Comparison of ENCODE assay signal across 10 cellular contexts in genomic region chr2:43130548-43130875, GRCh38.
DNase-seq lines count a peak whose midpoint lies in the region; TF ChIP-seq lines count a peak whose summit lies in the region.
"Had no signal": no experiment of that assay in that cellular context is flagged by ENCODE, and none has a peak within 500 bp of the region (broad histone marks: within the 10 kb centered on the region; RNA-seq: fewer than 3 reads in every experiment).

No MANE protein-coding gene starts in this region.

- 96% methylated on average over 6 of the region's 6 CpGs for WGBS in liver
- 89 to 97% (median 93%) methylated on average over 6 of the region's 6 CpGs for WGBS in stomach, 5 donors

- H3K4me3 ChIP-seq in liver (ENCODE audit: low read depth in 1 of 3, low read length in 3 of 3) (no peak overlapping the region), stomach (no peak overlapping the region)
- H3K4me3 ChIP-seq: pancreas had no signal

- intact Hi-C loops in activated T-helper 2 cell treated with anti-CD3 and anti-CD28 coated beads, Interferon-gamma antibody, Interleukin-2, Interleukin-4, amounts not matched to agents 10 μg/mL and 5 μg/mL and 100 μg/mL, durations not matched to agents 14 hours and 24 hours and 36 hours (cut with micrococcal nuclease), result loop anchor here (5.0 to 10.0 kb wide), 5 partner anchors 73 to 1037 kb away; partner anchors contain the start of genes DYNC2LI1 and PPM1B
- intact Hi-C loops in stomach (cut with DNase I; ENCODE audit: low total_unique reads), result no loop called here

- TF ChIP-seq POLR2A in stomach (IDR thresholded peaks at IDR 0.05), result no peak

- no peaks in the 10 kb centered on the region for H3K9me3 Mint-ChIP-seq in T-helper 2 cell treated with Interferon-gamma antibody and Interleukin-4, amounts not matched to agents 5 μg/mL and 100 μg/mL, for 36 hours
- no peaks in the 10 kb centered on the region for H3K9me3 Mint-ChIP-seq in activated T-helper 2 cell treated with anti-CD3 and anti-CD28 coated beads, Interferon-gamma antibody, Interleukin-2, Interleukin-4, amounts not matched to agents 10 μg/mL and 5 μg/mL and 100 μg/mL, durations not matched to agents 14 hours and 24 hours and 36 hours
- no peaks in the 10 kb centered on the region for H3K9me3 Mint-ChIP-seq in HFFc6

- H3K27me3 Mint-ChIP-seq in T-helper 2 cell treated with Interferon-gamma antibody and Interleukin-4, amounts not matched to agents 5 μg/mL and 100 μg/mL, for 36 hours (ENCODE audit: low read depth), result no peaks in the 10 kb centered on the region
- no peaks in the 10 kb centered on the region for H3K27me3 Mint-ChIP-seq in activated T-helper 2 cell treated with anti-CD3 and anti-CD28 coated beads, Interferon-gamma antibody, Interleukin-2, Interleukin-4, amounts not matched to agents 10 μg/mL and 5 μg/mL and 100 μg/mL, durations not matched to agents 14 hours and 24 hours and 36 hours (ENCODE audit: low read depth)
- H3K27me3 Mint-ChIP-seq in HFFc6 (ENCODE audit: insufficient read depth), result peaks cover 8% of the 10 kb centered on the region

- no peaks in the 10 kb centered on the region for H3K27me3 ChIP-seq in liver (ENCODE audit: control insufficient read depth in 4 of 4, insufficient read depth in 4 of 4, low read length in 3 of 4)
- no peaks in the 10 kb centered on the region for H3K27me3 ChIP-seq in stomach
- H3K27me3 ChIP-seq: pancreas had no signal

- H3K36me3 ChIP-seq in liver (ENCODE audit: control insufficient read depth in 4 of 4, insufficient read depth in 3 of 4, low read depth in 1 of 4, low read length in 3 of 4), result no peaks in the 10 kb centered on the region
- no peaks in the 10 kb centered on the region for H3K36me3 ChIP-seq in stomach
- H3K36me3 ChIP-seq: pancreas had no signal

- H3K27ac ChIP-seq in liver (ENCODE audit: low read depth in 1 of 2, low read length in 2 of 2) (peak overlapping the region; percentile 28 to 56), stomach (peak overlapping the region; percentile 80 to 89 (median 84))

- H3K4me1 Mint-ChIP-seq in T-helper 2 cell treated with Interferon-gamma antibody and Interleukin-4, amounts not matched to agents 5 μg/mL and 100 μg/mL, for 36 hours (ENCODE audit: low read depth), result peaks cover 76% of the 10 kb centered on the region
- peaks cover 78% of the 10 kb centered on the region for H3K4me1 Mint-ChIP-seq in activated T-helper 2 cell treated with anti-CD3 and anti-CD28 coated beads, Interferon-gamma antibody, Interleukin-2, Interleukin-4, amounts not matched to agents 10 μg/mL and 5 μg/mL and 100 μg/mL, durations not matched to agents 14 hours and 24 hours and 36 hours (ENCODE audit: low read depth)
- H3K4me1 Mint-ChIP-seq in HFFc6 (ENCODE audit: low read depth), result peaks cover 26% of the 10 kb centered on the region

- peaks cover 21% of the 10 kb centered on the region for H3K36me3 Mint-ChIP-seq in T-helper 2 cell treated with Interferon-gamma antibody and Interleukin-4, amounts not matched to agents 5 μg/mL and 100 μg/mL, for 36 hours (ENCODE audit: low read depth)
- H3K36me3 Mint-ChIP-seq in activated T-helper 2 cell treated with anti-CD3 and anti-CD28 coated beads, Interferon-gamma antibody, Interleukin-2, Interleukin-4, amounts not matched to agents 10 μg/mL and 5 μg/mL and 100 μg/mL, durations not matched to agents 14 hours and 24 hours and 36 hours (ENCODE audit: low read depth), result peaks cover 27% of the 10 kb centered on the region
- H3K36me3 Mint-ChIP-seq in HFFc6 (ENCODE audit: low read depth), result no peaks in the 10 kb centered on the region

- no peak for TF ChIP-seq RAD21 in liver (IDR thresholded peaks at IDR 0.05)

- peak overlapping the region; percentile 69 for H3K4me3 Mint-ChIP-seq in T-helper 2 cell treated with Interferon-gamma antibody and Interleukin-4, amounts not matched to agents 5 μg/mL and 100 μg/mL, for 36 hours
- H3K4me3 Mint-ChIP-seq in activated T-helper 2 cell treated with anti-CD3 and anti-CD28 coated beads, Interferon-gamma antibody, Interleukin-2, Interleukin-4, amounts not matched to agents 10 μg/mL and 5 μg/mL and 100 μg/mL, durations not matched to agents 14 hours and 24 hours and 36 hours (ENCODE audit: low read depth), result peak overlapping the region; percentile 62
- H3K4me3 Mint-ChIP-seq in HFFc6, result no peak overlapping the region

- no peak for TF ChIP-seq CTCF in liver (IDR thresholded peaks at IDR 0.05; ENCODE audit: low read depth, low read length, missing input control)
- no peak for TF ChIP-seq CTCF in stomach (IDR thresholded peaks at IDR 0.05)
- TF ChIP-seq CTCF in HFFc6 (IDR thresholded peaks at IDR 0.05), result no peak

- no peak for TF ChIP-seq EP300 in stomach (IDR thresholded peaks at IDR 0.05)

- no peaks in the 10 kb centered on the region for H3K9me3 ChIP-seq in liver (ENCODE audit: control insufficient read depth in 4 of 4, low read length in 3 of 4)
- no peaks in the 10 kb centered on the region for H3K9me3 ChIP-seq in stomach
- H3K9me3 ChIP-seq: pancreas had no signal

- peaks cover 2 to 22% (median 9%) of the 10 kb centered on the region in 4 donors for H3K4me1 ChIP-seq in liver (ENCODE audit: control insufficient read depth in 4 of 4, insufficient read depth in 4 of 4, low read length in 3 of 4)
- peaks cover 54 to 93% (median 60%) of the 10 kb centered on the region in 4 donors for H3K4me1 ChIP-seq in stomach

- H3K9ac ChIP-seq in liver (ENCODE audit: low read depth in 1 of 2, low read length in 2 of 2), result no peak overlapping the region

- peak overlapping the region; percentile 97 for H3K27ac Mint-ChIP-seq in T-helper 2 cell treated with Interferon-gamma antibody and Interleukin-4, amounts not matched to agents 5 μg/mL and 100 μg/mL, for 36 hours
- H3K27ac Mint-ChIP-seq in activated T-helper 2 cell treated with anti-CD3 and anti-CD28 coated beads, Interferon-gamma antibody, Interleukin-2, Interleukin-4, amounts not matched to agents 10 μg/mL and 5 μg/mL and 100 μg/mL, durations not matched to agents 14 hours and 24 hours and 36 hours, result peak overlapping the region; percentile 67
- H3K27ac Mint-ChIP-seq in HFFc6, result no peak overlapping the region

- DNase-seq in T-helper 2 cell treated with Interferon-gamma antibody and Interleukin-4, amounts not matched to agents 5 μg/mL and 100 μg/mL, for 36 hours (ENCODE audit: low spot score), result no peak
- DNase-seq in T-helper 2 cell, result no peak
- no peak for DNase-seq in activated T-helper 2 cell treated with anti-CD3 and anti-CD28 coated beads, Interferon-gamma antibody, Interleukin-2, Interleukin-4, amounts not matched to agents 10 μg/mL and 5 μg/mL and 100 μg/mL, durations not matched to agents 14 hours and 24 hours and 36 hours (ENCODE audit: low spot score)
- no peak for DNase-seq in stomach
- no peak for DNase-seq in NCI-H524 treated with DMSO at 0.1 percent for 48 hours (lab: John Stamatoyannopoulos, UW)
- DNase-seq in globus pallidus (ENCODE audit: low spot score), result no peak
- DNase-seq in HFFc6, result no peak
- DNase-seq: NCI-H1436 treated with DMSO at 0.1 percent for 48 hours had no signal

TF ChIP-seq in liver, 16 proteins besides CTCF, POLR2A, EP300 and RAD21 (continues in another document):
- TF ChIP-seq NR2F2 (IDR thresholded peaks at IDR 0.05) (no peak), TAF1 (conservative IDR thresholded peaks at IDR 0.05) (no peak), EGR1 (IDR thresholded peaks at IDR 0.05; ENCODE audit: low read depth in 2 of 2) (no peak), ATF3 (IDR thresholded peaks at IDR 0.05) (no peak), REST (IDR thresholded peaks at IDR 0.05) (no peak)
- TF ChIP-seq, protein P1, sequence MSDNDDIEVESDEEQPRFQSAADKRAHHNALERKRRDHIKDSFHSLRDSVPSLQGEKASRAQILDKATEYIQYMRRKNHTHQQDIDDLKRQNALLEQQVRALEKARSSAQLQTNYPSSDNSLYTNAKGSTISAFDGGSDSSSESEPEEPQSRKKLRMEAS (IDR thresholded peaks at IDR 0.05), result no peak
- TF ChIP-seq, protein P2, sequence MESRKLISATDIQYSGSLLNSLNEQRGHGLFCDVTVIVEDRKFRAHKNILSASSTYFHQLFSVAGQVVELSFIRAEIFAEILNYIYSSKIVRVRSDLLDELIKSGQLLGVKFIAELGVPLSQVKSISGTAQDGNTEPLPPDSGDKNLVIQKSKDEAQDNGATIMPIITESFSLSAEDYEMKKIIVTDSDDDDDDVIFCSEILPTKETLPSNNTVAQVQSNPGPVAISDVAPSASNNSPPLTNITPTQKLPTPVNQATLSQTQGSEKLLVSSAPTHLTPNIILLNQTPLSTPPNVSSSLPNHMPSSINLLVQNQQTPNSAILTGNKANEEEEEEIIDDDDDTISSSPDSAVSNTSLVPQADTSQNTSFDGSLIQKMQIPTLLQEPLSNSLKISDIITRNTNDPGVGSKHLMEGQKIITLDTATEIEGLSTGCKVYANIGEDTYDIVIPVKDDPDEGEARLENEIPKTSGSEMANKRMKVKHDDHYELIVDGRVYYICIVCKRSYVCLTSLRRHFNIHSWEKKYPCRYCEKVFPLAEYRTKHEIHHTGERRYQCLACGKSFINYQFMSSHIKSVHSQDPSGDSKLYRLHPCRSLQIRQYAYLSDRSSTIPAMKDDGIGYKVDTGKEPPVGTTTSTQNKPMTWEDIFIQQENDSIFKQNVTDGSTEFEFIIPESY (IDR thresholded peaks at IDR 0.05), result no peak
